ENCODE assay signal across 31 cellular contexts in genomic region chr20:38941726-38942389, GRCh38. TPM values are rescaled to one million over a fixed set of nuclear protein-coding genes. Genes with fewer than 3 reads are reported as not detected.
DNase-seq lines count a peak whose midpoint lies in the region; ATAC-seq, FAIRE-seq and TF ChIP-seq lines count a peak whose summit lies in the region.
"Had no signal": no experiment of that assay in that cellular context is flagged by ENCODE, and none has a peak within 500 bp of the region (broad histone marks: within the 10 kb centered on the region; RNA-seq: fewer than 3 reads in every experiment).

No MANE protein-coding gene starts in this region.

- H3K36me3 Mint-ChIP-seq in activated CD8-positive, alpha-beta T cell treated with anti-CD3 and anti-CD28 coated beads, Interleukin-2, amount 10 ng/mL, durations not matched to agents 7 days and 5 days (ENCODE audit: low read depth), result peaks cover 60% of the 10 kb centered on the region
- peaks cover 39% of the 10 kb centered on the region for H3K36me3 Mint-ChIP-seq in activated CD8-positive, alpha-beta T cell treated with anti-CD3 and anti-CD28 coated beads for 36 hours (ENCODE audit: low read depth)
- peaks cover 3% of the 10 kb centered on the region for H3K36me3 Mint-ChIP-seq in effector memory CD8-positive, alpha-beta T cell (ENCODE audit: insufficient read depth)
- H3K36me3 Mint-ChIP-seq: immature natural killer cell; naive B cell; stimulated activated memory B cell treated with anti-CD40 and anti-IgM and Interleukin-4, amounts not matched to agents 10 μg/mL and 1 μg/mL and 100 μg/mL, for 72 hours had no signal

- peaks cover 20% of the 10 kb centered on the region for H3K4me1 ChIP-seq in Loucy (ENCODE audit: insufficient read depth, low read length, poor library complexity, severe bottlenecking)
- H3K4me1 ChIP-seq in small intestine (ENCODE audit: control insufficient read depth in 2 of 2, insufficient read depth in 1 of 2, low read depth in 1 of 2, low read length in 1 of 2), result no peaks in the 10 kb centered on the region
- no peaks in the 10 kb centered on the region for H3K4me1 ChIP-seq in smooth muscle cell (ENCODE audit: low read depth)
- H3K4me1 ChIP-seq: adrenal gland, breast epithelium, gastrocnemius medialis, left lung, uterus had no signal

- no peak for FAIRE-seq in small intestine (lab: Jason Lieb, UNC)
- FAIRE-seq: A204.1, colon had no signal

- no peaks in the 10 kb centered on the region for H3K27me3 Mint-ChIP-seq in activated CD8-positive, alpha-beta T cell treated with anti-CD3 and anti-CD28 coated beads, Interleukin-2, amount 10 ng/mL, durations not matched to agents 7 days and 5 days (ENCODE audit: low read depth)
- H3K27me3 Mint-ChIP-seq in activated CD8-positive, alpha-beta T cell treated with anti-CD3 and anti-CD28 coated beads for 36 hours, result no peaks in the 10 kb centered on the region
- no peaks in the 10 kb centered on the region for H3K27me3 Mint-ChIP-seq in effector memory CD8-positive, alpha-beta T cell
- H3K27me3 Mint-ChIP-seq: activated B cell treated with CpG ODN at 0.5 μM for 24 hours; naive B cell; stimulated activated memory B cell treated with anti-CD40 and anti-IgM and Interleukin-4, amounts not matched to agents 10 μg/mL and 1 μg/mL and 100 μg/mL, for 72 hours had no signal

- no peak overlapping the region for H3K9ac ChIP-seq in Loucy (ENCODE audit: low read depth, low read length, poor library complexity, severe bottlenecking)
- H3K9ac ChIP-seq in smooth muscle cell (ENCODE audit: low read depth), result no peak overlapping the region
- H3K9ac ChIP-seq: BLaER1 had no signal

- H4K20me1 ChIP-seq in Loucy (ENCODE audit: insufficient read depth, low read length, poor library complexity, severe bottlenecking) (peaks cover 26% of the 10 kb centered on the region), smooth muscle cell (ENCODE audit: low read depth) (no peaks in the 10 kb centered on the region)

- H3F3A ChIP-seq in Loucy (ENCODE audit: low read depth), result no peaks in the 10 kb centered on the region
- no peaks in the 10 kb centered on the region for H3F3A ChIP-seq in smooth muscle cell (ENCODE audit: low read depth)

- H3K27ac ChIP-seq in small intestine (ENCODE audit: low read depth in 1 of 2, low read length in 1 of 2) (no peak overlapping the region), smooth muscle cell (ENCODE audit: low read depth) (no peak overlapping the region)
- H3K27ac ChIP-seq: adrenal gland, BLaER1, breast epithelium, gastrocnemius medialis, left lung, uterus had no signal

- H3K4me3 ChIP-seq in Loucy (ENCODE audit: low read length, poor library complexity, severe bottlenecking) (no peak overlapping the region), small intestine (ENCODE audit: low read depth in 1 of 2, low read length in 2 of 2) (no peak overlapping the region), smooth muscle cell (no peak overlapping the region)
- H3K4me3 ChIP-seq: adrenal gland, BLaER1, breast epithelium, esophagus muscularis mucosa, gastrocnemius medialis, left lung, uterus had no signal

- H3K9me2 ChIP-seq in Loucy (replicated peaks; ENCODE audit: low read depth, low read length), result no peaks in the 10 kb centered on the region

- H3K9me3 ChIP-seq in Loucy (ENCODE audit: insufficient read depth, low read depth, low read length) (no peaks in the 10 kb centered on the region), small intestine (ENCODE audit: control insufficient read depth, low read depth) (no peaks in the 10 kb centered on the region), smooth muscle cell (replicated peaks; ENCODE audit: low read depth) (no peaks in the 10 kb centered on the region)
- H3K9me3 ChIP-seq: adrenal gland, BLaER1, breast epithelium, esophagus muscularis mucosa, gastrocnemius medialis, left lung, uterus had no signal

- CTCF ChIA-PET in activated CD8-positive, alpha-beta T cell treated with anti-CD3 and anti-CD28 coated beads, Interleukin-2, amount 10 ng/mL, durations not matched to agents 7 days and 5 days (lab: Charles Lee), result interaction anchor here (0.9 to 3.5 kb wide), 3 partner anchors 8 to 21 kb away, joined by 3 to 12 read pairs (median 7); partner anchors contain the start of genes DHX35 and FAM83D
- CTCF ChIA-PET in activated CD8-positive, alpha-beta T cell treated with anti-CD3 and anti-CD28 coated beads for 36 hours (lab: Charles Lee), result interaction anchor here (1.2 to 1.9 kb wide), 3 partner anchors 19 to 309 kb away, joined by 4 to 5 read pairs (median 5); no protein-coding TSS in a partner anchor

- peaks cover 85% of the 10 kb centered on the region for H3K79me2 ChIP-seq in Loucy (ENCODE audit: insufficient read depth, low read length)
- H3K79me2 ChIP-seq in smooth muscle cell (ENCODE audit: low read depth), result peaks cover 7% of the 10 kb centered on the region

- no peak for ATAC-seq in activated CD8-positive, alpha-beta T cell treated with anti-CD3 and anti-CD28 coated beads, Interleukin-2, amount 10 ng/mL, durations not matched to agents 7 days and 5 days
- ATAC-seq in activated CD8-positive, alpha-beta T cell treated with anti-CD3 and anti-CD28 coated beads for 36 hours, result no peak
- no peak for ATAC-seq in effector memory CD8-positive, alpha-beta T cell (replicated peaks)
- ATAC-seq: gastrocnemius medialis; left lung; stimulated activated memory B cell treated with anti-CD40 and anti-IgM and Interleukin-4, amounts not matched to agents 10 μg/mL and 1 μg/mL and 100 μg/mL, for 72 hours had no signal

- peak overlapping the region; percentile 6 for H3K27ac Mint-ChIP-seq in activated CD8-positive, alpha-beta T cell treated with anti-CD3 and anti-CD28 coated beads, Interleukin-2, amount 10 ng/mL, durations not matched to agents 7 days and 5 days
- H3K27ac Mint-ChIP-seq in activated CD8-positive, alpha-beta T cell treated with anti-CD3 and anti-CD28 coated beads for 36 hours, result no peak overlapping the region
- peak overlapping the region; percentile 36 to 67 for H3K27ac Mint-ChIP-seq in effector memory CD8-positive, alpha-beta T cell
- H3K27ac Mint-ChIP-seq: activated B cell treated with CpG ODN at 0.5 μM for 24 hours; naive B cell; stimulated activated memory B cell treated with anti-CD40 and anti-IgM and Interleukin-4, amounts not matched to agents 10 μg/mL and 1 μg/mL and 100 μg/mL, for 72 hours had no signal

- no peak for DNase-seq in activated CD8-positive, alpha-beta T cell treated with anti-CD3 and anti-CD28 coated beads, Interleukin-2, amount 10 ng/mL, durations not matched to agents 7 days and 5 days
- no peak for DNase-seq in activated CD8-positive, alpha-beta T cell treated with anti-CD3 and anti-CD28 coated beads for 36 hours
- no peak for DNase-seq in effector memory CD8-positive, alpha-beta T cell
- DNase-seq in small intestine (peak; percentile 53), AG08396 (ENCODE audit: low spot score) (no peak), foreskin melanocyte (no peak), smooth muscle cell (lab: John Stamatoyannopoulos, UW; ENCODE audit: unreplicated experiment) (no peak)
- DNase-seq: activated B cell treated with CpG ODN at 0.5 μM for 24 hours; activated CD4-positive, alpha-beta T cell treated with anti-CD3 and anti-CD28 coated beads, Interleukin-2, amount 50 U/mL, for 48 hours; activated gamma-delta T cell treated with Interleukin-2 at 50 U/mL for 16 hours; activated T-cell treated with anti-CD3 and anti-CD28 coated beads for 4 hours; COR-L47; effector CD8-positive, alpha-beta T cell; gastrocnemius medialis; hippocampal formation; immature natural killer cell; KBM-7; left lung; naive B cell; NCI-H1694 treated with DMSO at 0.1 percent for 48 hours; NCI-H226; NCI-H774; uterus had no signal

- 66 to 85% (median 73%) methylated on average over 5 of the region's 5 CpGs for WGBS in small intestine, 3 donors
- WGBS in smooth muscle cell (ENCODE audit: low lambda C conversion rate), result 98% methylated on average over 5 of the region's 5 CpGs

- no peaks in the 10 kb centered on the region for H3K27me3 ChIP-seq in Loucy (ENCODE audit: insufficient read depth, low read length, poor library complexity, severe bottlenecking)
- no peaks in the 10 kb centered on the region for H3K27me3 ChIP-seq in small intestine (ENCODE audit: control insufficient read depth in 2 of 2, insufficient read depth in 2 of 2, low read length in 2 of 2)
- no peaks in the 10 kb centered on the region for H3K27me3 ChIP-seq in smooth muscle cell (ENCODE audit: low read depth)
- H3K27me3 ChIP-seq: adrenal gland, BLaER1, breast epithelium, esophagus muscularis mucosa, gastrocnemius medialis, left lung, uterus had no signal

- intact Hi-C loops in activated CD8-positive, alpha-beta T cell treated with anti-CD3 and anti-CD28 coated beads for 36 hours (cut with micrococcal nuclease), result no loop called here

- TF ChIP-seq CTCF in activated CD8-positive, alpha-beta T cell treated with anti-CD3 and anti-CD28 coated beads for 36 hours (IDR thresholded peaks at IDR 0.05), result no peak
- TF ChIP-seq CTCF in Loucy (conservative IDR thresholded peaks at IDR 0.05; ENCODE audit: low read length), result peak; percentile 29; the same call in 1 of the 2 replicates
- TF ChIP-seq CTCF in smooth muscle cell (IDR thresholded peaks at IDR 0.05; ENCODE audit: borderline replicate concordance, insufficient read depth, poor library complexity, severe bottlenecking), result no peak

- peaks cover 4% of the 10 kb centered on the region for H3K4me1 Mint-ChIP-seq in activated CD8-positive, alpha-beta T cell treated with anti-CD3 and anti-CD28 coated beads, Interleukin-2, amount 10 ng/mL, durations not matched to agents 7 days and 5 days (ENCODE audit: low read depth)
- H3K4me1 Mint-ChIP-seq in activated CD8-positive, alpha-beta T cell treated with anti-CD3 and anti-CD28 coated beads for 36 hours (ENCODE audit: low read depth), result no peaks in the 10 kb centered on the region
- peaks cover 0 to 2% of the 10 kb centered on the region in 2 donors for H3K4me1 Mint-ChIP-seq in effector memory CD8-positive, alpha-beta T cell (ENCODE audit: low read depth in 2 of 2)
- H3K4me1 Mint-ChIP-seq: activated B cell treated with CpG ODN at 0.5 μM for 24 hours; immature natural killer cell; stimulated activated memory B cell treated with anti-CD40 and anti-IgM and Interleukin-4, amounts not matched to agents 10 μg/mL and 1 μg/mL and 100 μg/mL, for 72 hours had no signal

- H2AFZ ChIP-seq in Loucy (ENCODE audit: low read length), result no peak overlapping the region
- no peak overlapping the region for H2AFZ ChIP-seq in smooth muscle cell (ENCODE audit: low read depth)

- no peak overlapping the region for H3K4me2 ChIP-seq in Loucy (ENCODE audit: low read depth, low read length, poor library complexity, severe bottlenecking)
- no peak overlapping the region for H3K4me2 ChIP-seq in smooth muscle cell
- H3K4me2 ChIP-seq: BLaER1 had no signal

- no peak overlapping the region for H3K4me3 Mint-ChIP-seq in activated CD8-positive, alpha-beta T cell treated with anti-CD3 and anti-CD28 coated beads, Interleukin-2, amount 10 ng/mL, durations not matched to agents 7 days and 5 days
- H3K4me3 Mint-ChIP-seq in activated CD8-positive, alpha-beta T cell treated with anti-CD3 and anti-CD28 coated beads for 36 hours, result no peak overlapping the region
- H3K4me3 Mint-ChIP-seq in effector memory CD8-positive, alpha-beta T cell, result no peak overlapping the region
- H3K4me3 Mint-ChIP-seq: activated B cell treated with CpG ODN at 0.5 μM for 24 hours; immature natural killer cell; naive B cell; stimulated activated memory B cell treated with anti-CD40 and anti-IgM and Interleukin-4, amounts not matched to agents 10 μg/mL and 1 μg/mL and 100 μg/mL, for 72 hours had no signal

- POLR2A ChIA-PET in activated CD8-positive, alpha-beta T cell treated with anti-CD3 and anti-CD28 coated beads, Interleukin-2, amount 10 ng/mL, durations not matched to agents 7 days and 5 days (lab: Charles Lee), result no interaction called here
- POLR2A ChIA-PET in activated CD8-positive, alpha-beta T cell treated with anti-CD3 and anti-CD28 coated beads for 36 hours (lab: Charles Lee), result interaction anchor here (0.6 to 0.7 kb wide), 3 partner anchors 10 to 34 kb away, joined by 3 read pairs; no protein-coding TSS in a partner anchor

- no peaks in the 10 kb centered on the region for H3K9me3 Mint-ChIP-seq in activated CD8-positive, alpha-beta T cell treated with anti-CD3 and anti-CD28 coated beads, Interleukin-2, amount 10 ng/mL, durations not matched to agents 7 days and 5 days (ENCODE audit: insufficient read depth)
- H3K9me3 Mint-ChIP-seq in activated CD8-positive, alpha-beta T cell treated with anti-CD3 and anti-CD28 coated beads for 36 hours, result no peaks in the 10 kb centered on the region
- no peaks in the 10 kb centered on the region for H3K9me3 Mint-ChIP-seq in effector memory CD8-positive, alpha-beta T cell
- H3K9me3 Mint-ChIP-seq: activated B cell treated with CpG ODN at 0.5 μM for 24 hours; immature natural killer cell; naive B cell; stimulated activated memory B cell treated with anti-CD40 and anti-IgM and Interleukin-4, amounts not matched to agents 10 μg/mL and 1 μg/mL and 100 μg/mL, for 72 hours had no signal

- peaks cover 87% of the 10 kb centered on the region for H3K36me3 ChIP-seq in Loucy (ENCODE audit: insufficient read depth, low read length)
- no peaks in the 10 kb centered on the region for H3K36me3 ChIP-seq in small intestine (ENCODE audit: control insufficient read depth in 2 of 2, insufficient read depth in 2 of 2, low read length in 2 of 2)
- no peaks in the 10 kb centered on the region for H3K36me3 ChIP-seq in smooth muscle cell (ENCODE audit: low read depth)
- H3K36me3 ChIP-seq: adrenal gland, breast epithelium, gastrocnemius medialis, left lung, uterus had no signal

RNA-seq across cellular contexts. Expression of gene FAM83D, which starts 15.6 kb away (rescaled TPM):
- 10 to 100 TPM; 24.9 to 25.6 TPM for total RNA-seq in activated CD8-positive, alpha-beta T cell treated with anti-CD3 and anti-CD28 coated beads, Interleukin-2, amount 10 ng/mL, durations not matched to agents 7 days and 5 days
- 10 to 100 TPM; 12.6 to 13.8 TPM for total RNA-seq in activated CD8-positive, alpha-beta T cell treated with anti-CD3 and anti-CD28 coated beads for 36 hours
- polyA plus RNA-seq in small intestine (10 to 100 TPM in 1 of 3 donors, 1 to 10 TPM in 2; 1.1 to 11.6 (median 2.5) TPM), smooth muscle cell (3.4 and 5.7 TPM in 2 replicates)
- 4.8 and 10.7 TPM in 2 replicates for total RNA-seq in smooth muscle cell

RNA-seq across cellular contexts. Expression of gene DHX35, which starts 20.3 kb away (rescaled TPM):
- 10 to 100 TPM; 10.8 to 11.1 TPM for total RNA-seq in activated CD8-positive, alpha-beta T cell treated with anti-CD3 and anti-CD28 coated beads, Interleukin-2, amount 10 ng/mL, durations not matched to agents 7 days and 5 days
- total RNA-seq in activated CD8-positive, alpha-beta T cell treated with anti-CD3 and anti-CD28 coated beads for 36 hours, result 10 to 100 TPM; 12.2 to 12.6 TPM
- polyA plus RNA-seq in small intestine (1 to 10 TPM; 6.5 to 8.9 (median 8.1) TPM), smooth muscle cell (4.1 and 4.5 TPM in 2 replicates)
- 9.5 and 10.7 TPM in 2 replicates for total RNA-seq in smooth muscle cell
